1 cellular context compared by ENCODE assay signal in genomic region chr1:23931481-23931880, GRCh38.
TF ChIP-seq lines count a peak whose summit lies in the region.

No MANE protein-coding gene starts in this region.

TF ChIP-seq in GM12878, 131 proteins besides CTCF, POLR2A, EP300 and RAD21:
- TF ChIP-seq SMARCA5 (IDR thresholded peaks at IDR 0.05): no peak
- no peak for TF ChIP-seq USF2 (IDR thresholded peaks at IDR 0.05; ENCODE audit: borderline replicate concordance, low read depth, low read length)
- no peak for TF ChIP-seq MXI1 (IDR thresholded peaks at IDR 0.05; ENCODE audit: low read depth, low read length)
- no peak for TF ChIP-seq ATF2 (IDR thresholded peaks at IDR 0.05; ENCODE audit: low read length)
- TF ChIP-seq JUND (IDR thresholded peaks at IDR 0.05; ENCODE audit: low read depth, low read length): no peak
- TF ChIP-seq CEBPB (IDR thresholded peaks at IDR 0.05; ENCODE audit: borderline replicate concordance in 1 of 2, low read depth in 2 of 2, low read length in 2 of 2): no peak
- TF ChIP-seq PBX3 (IDR thresholded peaks at IDR 0.05; ENCODE audit: insufficient replicate concordance, low read depth, low read length): no peak
- no peak for TF ChIP-seq RELB (IDR thresholded peaks at IDR 0.05; ENCODE audit: low read depth)
- no peak for TF ChIP-seq PRDM15 (CRISPR knock-in tag; IDR thresholded peaks at IDR 0.05)
- no peak for TF ChIP-seq NR2F1 (conservative IDR thresholded peaks at IDR 0.05)
- TF ChIP-seq CREM (IDR thresholded peaks at IDR 0.05; ENCODE audit: low read depth): no peak
TF ChIP-seq in GM12878: peak in this region for 0.
